ENCODE assay signal across 10 cellular contexts in genomic region chr19:3479819-3480215, GRCh38. TPM values are rescaled to one million over a fixed set of nuclear protein-coding genes. Genes with fewer than 3 reads are reported as not detected.
DNase-seq lines count a peak whose midpoint lies in the region; ATAC-seq, FAIRE-seq and TF ChIP-seq lines count a peak whose summit lies in the region.
"Had no signal": no experiment of that assay in that cellular context is flagged by ENCODE, and none has a peak within 500 bp of the region (broad histone marks: within the 10 kb centered on the region; RNA-seq: fewer than 3 reads in every experiment).

No MANE protein-coding gene starts in this region.

- no peaks in the 10 kb centered on the region for H3K36me3 ChIP-seq in GM12878 (ENCODE audit: control insufficient read depth in 2 of 2, insufficient read depth in 2 of 2, low read length in 1 of 2)

- H3K27ac Mint-ChIP-seq in natural killer cell treated with Interleukin-12 subunit alpha and Interleukin-12 subunit beta and Interleukin-15 and Interleukin-18, amount 100 ng/mL, for 72 hours = no peak overlapping the region

- SMC1A ChIA-PET in GM12878 (lab: Charles Lee; ENCODE audit: uncharacterized antibody, unreplicated experiment) = no interaction called here

- no peak for TF ChIP-seq EP300 in GM12878 (IDR thresholded peaks at IDR 0.05; ENCODE audit: borderline replicate concordance in 1 of 2, control insufficient read depth in 1 of 2, low read depth in 2 of 2, low read length in 2 of 2)

- TF ChIP-seq RAD21 in GM12878 (IDR thresholded peaks at IDR 0.05; ENCODE audit: insufficient read depth, low read depth, low read length) = no peak

- H3K27me3 Mint-ChIP-seq in natural killer cell treated with Interleukin-12 subunit alpha and Interleukin-12 subunit beta and Interleukin-15 and Interleukin-18, amount 100 ng/mL, for 72 hours = no peaks in the 10 kb centered on the region

- H3K36me3 Mint-ChIP-seq in natural killer cell treated with Interleukin-12 subunit alpha and Interleukin-12 subunit beta and Interleukin-15 and Interleukin-18, amount 100 ng/mL, for 72 hours = no peaks in the 10 kb centered on the region

- in situ Hi-C loops in GM12878 (cut with MboI) = no loop called here

- H3K4me2 ChIP-seq in GM12878 (ENCODE audit: control insufficient read depth, insufficient read depth) = no peak overlapping the region

- peak; percentile 14 for DNase-seq in NK-92 treated with Interleukin-12 subunit alpha and Interleukin-12 subunit beta, amount 100 ng/mL, for 24 hours (lab: John Stamatoyannopoulos, UW)
- DNase-seq in NK-92 (lab: John Stamatoyannopoulos, UW; ENCODE audit: unreplicated experiment) (no peak), NCI-H146 treated with DMSO at 0.1 percent for 48 hours (lab: John Stamatoyannopoulos, UW; ENCODE audit: unreplicated experiment) (peak; percentile 32), GM12878 (ENCODE audit: low read depth, low spot score) (no peak), MV-4-11 (lab: John Stamatoyannopoulos, UW) (no peak), NCI-H1694 treated with DMSO at 0.1 percent for 48 hours (lab: John Stamatoyannopoulos, UW) (no peak)
- no peak for DNase-seq in natural killer cell treated with Interleukin-12 subunit alpha and Interleukin-12 subunit beta and Interleukin-15 and Interleukin-18, amount 100 ng/mL, for 72 hours (ENCODE audit: low spot score)
- DNase-seq: NCI-H1436 treated with DMSO at 0.1 percent for 48 hours had no signal

- no peaks in the 10 kb centered on the region for H3K9me3 Mint-ChIP-seq in natural killer cell treated with Interleukin-12 subunit alpha and Interleukin-12 subunit beta and Interleukin-15 and Interleukin-18, amount 100 ng/mL, for 72 hours

- TF ChIP-seq CTCF in GM12878 (IDR thresholded peaks at IDR 0.05 in 2 of 3, conservative IDR thresholded peaks at IDR 0.05 in 1 of 3; ENCODE audit: control insufficient read depth in 2 of 3, extremely low read depth in 1 of 3, insufficient read depth in 1 of 3, low read depth in 3 of 3, low read length in 3 of 3) = no peak

- POLR2A ChIA-PET in GM12878 (lab: Charles Lee) = no interaction called here

- H3K4me3 Mint-ChIP-seq in natural killer cell treated with Interleukin-12 subunit alpha and Interleukin-12 subunit beta and Interleukin-15 and Interleukin-18, amount 100 ng/mL, for 72 hours = no peak overlapping the region

- H3K27me3 ChIP-seq in GM12878 (replicated peaks in 1 of 2; ENCODE audit: control insufficient read depth in 2 of 2, insufficient read depth in 2 of 2, low read length in 1 of 2) = peaks cover 0 to 2% of the 10 kb centered on the region in 2 experiments; a peak in 3 of 4 replicates

- WGBS in GM12878 (ENCODE audit: insufficient coverage, insufficient replicate concordance, low lambda C conversion rate, missing lambda C conversion rate) = 40% methylated on average over 5 of the region's 10 CpGs

- CTCF ChIA-PET in GM12878 (lab: Yijun Ruan, JAX) = interaction anchor here (0.7 to 2.1 kb wide), 3 partner anchors 10 to 175 kb away, joined by 3 to 9 read pairs (median 6); no protein-coding TSS in a partner anchor

- no peak for FAIRE-seq in GM12878 (lab: Jason Lieb, UNC)

- no peaks in the 10 kb centered on the region for H3K79me2 ChIP-seq in GM12878 (ENCODE audit: control insufficient read depth, insufficient read depth, low read length)

- no peaks in the 10 kb centered on the region for H4K20me1 ChIP-seq in GM12878 (ENCODE audit: control insufficient read depth, insufficient read depth)

- H3K27ac ChIP-seq in GM12878 (ENCODE audit: control insufficient read depth, insufficient read depth) = no peak overlapping the region

- TF ChIP-seq POLR2A in GM12878 (IDR thresholded peaks at IDR 0.05; ENCODE audit: low read depth, low read length) = no peak

- ATAC-seq in GM12878 (peak; percentile 69), GM21381 (IDR thresholded peaks at IDR 0.05; ENCODE audit: unreplicated experiment) (no peak)
- peak; percentile 29 to 52 for ATAC-seq in natural killer cell treated with Interleukin-12 subunit alpha and Interleukin-12 subunit beta and Interleukin-15 and Interleukin-18, amount 100 ng/mL, for 72 hours

- RAD21 ChIA-PET in GM12878 (lab: Charles Lee; ENCODE audit: unreplicated experiment) = interaction anchor here (1.0 kb wide), 1 partner anchor 204 kb away, joined by 4 read pairs; no protein-coding TSS in a partner anchor

- H3K4me1 ChIP-seq in GM12878 (ENCODE audit: control insufficient read depth, insufficient read depth, low read length) = no peaks in the 10 kb centered on the region

- no peak overlapping the region for H2AFZ ChIP-seq in GM12878 (ENCODE audit: control insufficient read depth, low read depth, low read length)

- no peak overlapping the region for H3K9ac ChIP-seq in GM12878 (ENCODE audit: control insufficient read depth, insufficient read depth, low read length)

- no peaks in the 10 kb centered on the region; the same call in 2 of the 3 replicates for H3K9me3 ChIP-seq in GM12878 (replicated peaks; ENCODE audit: control insufficient read depth, insufficient read depth, low read length)

- no peak overlapping the region for H3K4me3 ChIP-seq in GM12878

- H3K4me1 Mint-ChIP-seq in natural killer cell treated with Interleukin-12 subunit alpha and Interleukin-12 subunit beta and Interleukin-15 and Interleukin-18, amount 100 ng/mL, for 72 hours (ENCODE audit: low read depth in 2 of 2) = peaks cover 17 to 20% of the 10 kb centered on the region in 2 donors

- intact Hi-C loops in GM12878 (cut with micrococcal nuclease; ENCODE audit: unreplicated experiment) = no loop called here

- BruUV-seq in GM12878 (replicated peaks; lab: Mats Ljungman, UMichigan) = no TSS peak

RNA-seq across cellular contexts. Expression of gene SMIM24, which starts 0.5 kb away (rescaled TPM):
- not detected in 2 replicates for total RNA-seq in GM12878 (2013; cell fraction: nucleolus; rRNA removed)
- total RNA-seq in GM12878 (2014; rRNA removed) (0.17 TPM in 1 of 2 replicates, not detected in the other), GM12878 (2014; rRNA removed; fragmentation: Illumina TruSeq; extraction: Trizol) (0.41 TPM in 1 of 2 replicates, not detected in the other), GM12878 (2021) (0.36 TPM in 1 of 2 replicates, not detected in the other)
- polyA plus RNA-seq in GM12878 (2011; ENCODE audit: low read depth) = 2.4 TPM
- polyA plus RNA-seq in GM12878 (2011; rRNA removed) (0.22 TPM in 1 of 2 replicates, not detected in the other), GM12878 (2014; fragmentation: Illumina TruSeq; extraction: Trizol) (0.24 TPM in 1 of 2 replicates, not detected in the other), GM12878 (2014; fragmentation: Nextera tagmentation; extraction: Ambion mirVana) (under 1 TPM; 0.14 to 0.44 TPM), GM12878 (2014; rRNA removed) (not detected in 2 replicates), GM12878 (2016; fragmentation: Nextera tagmentation; extraction: Ambion mirVana) (not detected)
- polyA plus RNA-seq in GM12878 (2011; cell fraction: cytosol; rRNA removed) = 0.22 and 0.49 TPM in 2 replicates
- polyA plus RNA-seq in GM12878 (2011; cell fraction: nucleus; rRNA removed) = 0.21 TPM in 1 of 2 replicates, not detected in the other
- polyA plus RNA-seq in GM12878 (2012) = 0.76 and 0.87 TPM in 2 replicates
- polyA minus RNA-seq in GM12878 (2011; rRNA and poly(A)+ RNA removed) = not detected in 2 replicates
- not detected in 2 replicates for polyA minus RNA-seq in GM12878 (2011; cell fraction: cytosol; rRNA and poly(A)+ RNA removed)
- polyA minus RNA-seq in GM12878 (2011; cell fraction: nucleus; rRNA and poly(A)+ RNA removed) = not detected in 2 replicates
- total RNA-seq in natural killer cell treated with Interleukin-12 subunit alpha and Interleukin-12 subunit beta and Interleukin-15 and Interleukin-18, amount 100 ng/mL, for 72 hours = under 1 TPM in 1 of 2 donors, not detected in 1; 0.62 TPM
- total RNA-seq: fibroblast of villous mesenchyme had no signal

RNA-seq across cellular contexts. Expression of gene SMIM44, which starts 3.4 kb away (rescaled TPM):
- not detected in 2 replicates for total RNA-seq in GM12878 (2013; cell fraction: nucleolus; rRNA removed)
- total RNA-seq in GM12878 (2014; rRNA removed) (not detected in 2 replicates), GM12878 (2014; rRNA removed; fragmentation: Illumina TruSeq; extraction: Trizol) (not detected in 2 replicates), GM12878 (2021) (not detected in 2 replicates)
- polyA plus RNA-seq in GM12878 (2011; ENCODE audit: low read depth) = not detected
- polyA plus RNA-seq in GM12878 (2011; rRNA removed) (not detected in 2 replicates), GM12878 (2014; fragmentation: Illumina TruSeq; extraction: Trizol) (not detected in 2 replicates), GM12878 (2014; fragmentation: Nextera tagmentation; extraction: Ambion mirVana) (not detected), GM12878 (2014; rRNA removed) (not detected in 2 replicates), GM12878 (2016; fragmentation: Nextera tagmentation; extraction: Ambion mirVana) (not detected)
- polyA plus RNA-seq in GM12878 (2011; cell fraction: cytosol; rRNA removed) = not detected in 2 replicates
- not detected in 2 replicates for polyA plus RNA-seq in GM12878 (2011; cell fraction: nucleus; rRNA removed)
- polyA plus RNA-seq in GM12878 (2012) = not detected in 2 replicates
- polyA minus RNA-seq in GM12878 (2011; rRNA and poly(A)+ RNA removed) = not detected in 2 replicates
- not detected in 2 replicates for polyA minus RNA-seq in GM12878 (2011; cell fraction: cytosol; rRNA and poly(A)+ RNA removed)
- not detected in 2 replicates for polyA minus RNA-seq in GM12878 (2011; cell fraction: nucleus; rRNA and poly(A)+ RNA removed)
- total RNA-seq in natural killer cell treated with Interleukin-12 subunit alpha and Interleukin-12 subunit beta and Interleukin-15 and Interleukin-18, amount 100 ng/mL, for 72 hours = not detected
- total RNA-seq: fibroblast of villous mesenchyme had no signal

RNA-seq across cellular contexts. Expression of gene DOHH, which starts 20.7 kb away (rescaled TPM):
- 3.1 and 3.9 TPM in 2 replicates for total RNA-seq in GM12878 (2013; cell fraction: nucleolus; rRNA removed)
- 20.2 and 25.4 TPM in 2 replicates for total RNA-seq in GM12878 (2014; rRNA removed)
- total RNA-seq in GM12878 (2014; rRNA removed; fragmentation: Illumina TruSeq; extraction: Trizol) = 2.6 and 3.0 TPM in 2 replicates
- total RNA-seq in GM12878 (2021) = 17.7 and 19.3 TPM in 2 replicates
- 2.6 TPM for polyA plus RNA-seq in GM12878 (2011; ENCODE audit: low read depth)
- polyA plus RNA-seq in GM12878 (2011; rRNA removed) = 1.8 and 4.0 TPM in 2 replicates
- polyA plus RNA-seq in GM12878 (2011; cell fraction: cytosol; rRNA removed) = 6.4 and 14.7 TPM in 2 replicates
- 6.1 and 11.3 TPM in 2 replicates for polyA plus RNA-seq in GM12878 (2011; cell fraction: nucleus; rRNA removed)
- 10.7 and 13.5 TPM in 2 replicates for polyA plus RNA-seq in GM12878 (2012)
- 0.22 and 0.48 TPM in 2 replicates for polyA plus RNA-seq in GM12878 (2014; fragmentation: Illumina TruSeq; extraction: Trizol)
- under 1 TPM; 0.11 to 0.38 TPM for polyA plus RNA-seq in GM12878 (2014; fragmentation: Nextera tagmentation; extraction: Ambion mirVana)
- 19.7 and 24.6 TPM in 2 replicates for polyA plus RNA-seq in GM12878 (2014; rRNA removed)
- 10 to 100 TPM; 23.5 to 28.6 TPM for polyA plus RNA-seq in GM12878 (2016; fragmentation: Nextera tagmentation; extraction: Ambion mirVana)
- polyA minus RNA-seq in GM12878 (2011; rRNA and poly(A)+ RNA removed) = 1.2 and 4.4 TPM in 2 replicates
- polyA minus RNA-seq in GM12878 (2011; cell fraction: cytosol; rRNA and poly(A)+ RNA removed) = 4.1 and 5.2 TPM in 2 replicates
- 2.8 and 4.8 TPM in 2 replicates for polyA minus RNA-seq in GM12878 (2011; cell fraction: nucleus; rRNA and poly(A)+ RNA removed)
- total RNA-seq in natural killer cell treated with Interleukin-12 subunit alpha and Interleukin-12 subunit beta and Interleukin-15 and Interleukin-18, amount 100 ng/mL, for 72 hours = 10 to 100 TPM; 16.1 to 28.6 TPM

RNA-seq across cellular contexts. Expression of gene FZR1, which starts 26.3 kb away (rescaled TPM):
- total RNA-seq in GM12878 (2013; cell fraction: nucleolus; rRNA removed) = 36.7 and 46.1 TPM in 2 replicates
- total RNA-seq in GM12878 (2014; rRNA removed) = 30.6 and 35.1 TPM in 2 replicates
- 9.6 and 12.3 TPM in 2 replicates for total RNA-seq in GM12878 (2014; rRNA removed; fragmentation: Illumina TruSeq; extraction: Trizol)
- total RNA-seq in GM12878 (2021) = 42.8 and 44.2 TPM in 2 replicates
- polyA plus RNA-seq in GM12878 (2011; ENCODE audit: low read depth) = 8.7 TPM
- 13.0 and 28.1 TPM in 2 replicates for polyA plus RNA-seq in GM12878 (2011; rRNA removed)
- polyA plus RNA-seq in GM12878 (2011; cell fraction: cytosol; rRNA removed) = 28.1 and 37.0 TPM in 2 replicates
- polyA plus RNA-seq in GM12878 (2011; cell fraction: nucleus; rRNA removed) = 131 and 138 TPM in 2 replicates
- 25.6 and 34.9 TPM in 2 replicates for polyA plus RNA-seq in GM12878 (2012)
- 2.2 and 15.4 TPM in 2 replicates for polyA plus RNA-seq in GM12878 (2014; fragmentation: Illumina TruSeq; extraction: Trizol)
- polyA plus RNA-seq in GM12878 (2014; fragmentation: Nextera tagmentation; extraction: Ambion mirVana) = under 1 TPM; 0.11 to 0.55 TPM
- 30.8 and 46.7 TPM in 2 replicates for polyA plus RNA-seq in GM12878 (2014; rRNA removed)
- 10 to 100 TPM; 33.5 to 36.2 TPM for polyA plus RNA-seq in GM12878 (2016; fragmentation: Nextera tagmentation; extraction: Ambion mirVana)
- polyA minus RNA-seq in GM12878 (2011; rRNA and poly(A)+ RNA removed) = 17.0 and 37.1 TPM in 2 replicates
- polyA minus RNA-seq in GM12878 (2011; cell fraction: cytosol; rRNA and poly(A)+ RNA removed) = 20.7 and 28.9 TPM in 2 replicates
- 23.3 and 26.6 TPM in 2 replicates for polyA minus RNA-seq in GM12878 (2011; cell fraction: nucleus; rRNA and poly(A)+ RNA removed)
- 10 to 100 TPM; 51.4 to 63.0 TPM for total RNA-seq in natural killer cell treated with Interleukin-12 subunit alpha and Interleukin-12 subunit beta and Interleukin-15 and Interleukin-18, amount 100 ng/mL, for 72 hours

RNA-seq across cellular contexts. Expression of gene TEKTIP1, which starts 59.2 kb away (rescaled TPM):
- total RNA-seq in GM12878 (2013; cell fraction: nucleolus; rRNA removed) = not detected in 2 replicates
- not detected in 2 replicates for total RNA-seq in GM12878 (2014; rRNA removed)
- not detected in 2 replicates for total RNA-seq in GM12878 (2014; rRNA removed; fragmentation: Illumina TruSeq; extraction: Trizol)
- total RNA-seq in GM12878 (2021) = 1.7 and 2.6 TPM in 2 replicates
- not detected for polyA plus RNA-seq in GM12878 (2011; ENCODE audit: low read depth)
- 0.18 TPM in 1 of 2 replicates, not detected in the other for polyA plus RNA-seq in GM12878 (2011; rRNA removed)
- 0.10 and 0.25 TPM in 2 replicates for polyA plus RNA-seq in GM12878 (2011; cell fraction: cytosol; rRNA removed)
- 5.2 and 5.7 TPM in 2 replicates for polyA plus RNA-seq in GM12878 (2011; cell fraction: nucleus; rRNA removed)
- polyA plus RNA-seq in GM12878 (2012) = 0.62 and 1.1 TPM in 2 replicates
- polyA plus RNA-seq in GM12878 (2014; fragmentation: Illumina TruSeq; extraction: Trizol) = not detected in 2 replicates
- polyA plus RNA-seq in GM12878 (2014; fragmentation: Nextera tagmentation; extraction: Ambion mirVana) = not detected
- polyA plus RNA-seq in GM12878 (2014; rRNA removed) = 0.69 and 1.1 TPM in 2 replicates
- under 1 TPM; 0.45 to 0.60 TPM for polyA plus RNA-seq in GM12878 (2016; fragmentation: Nextera tagmentation; extraction: Ambion mirVana)
- polyA minus RNA-seq in GM12878 (2011; rRNA and poly(A)+ RNA removed) = not detected in 2 replicates
- not detected in 2 replicates for polyA minus RNA-seq in GM12878 (2011; cell fraction: cytosol; rRNA and poly(A)+ RNA removed)
- polyA minus RNA-seq in GM12878 (2011; cell fraction: nucleus; rRNA and poly(A)+ RNA removed) = 0.77 TPM in 1 of 2 replicates, not detected in the other
- 1 to 10 TPM; 3.3 to 4.4 TPM for total RNA-seq in natural killer cell treated with Interleukin-12 subunit alpha and Interleukin-12 subunit beta and Interleukin-15 and Interleukin-18, amount 100 ng/mL, for 72 hours
- total RNA-seq: fibroblast of villous mesenchyme had no signal

Comparison
In these comparisons a context has a peak if more than half of its experiments do, and no peak if none do; other contexts are left out.
1. DNase-seq: peak in NK-92 treated with Interleukin-12 subunit alpha and Interleukin-12 subunit beta, amount 100 ng/mL, for 24 hours (single experiment) and NCI-H146 treated with DMSO at 0.1 percent for 48 hours (single experiment); none in NK-92 (single experiment), GM12878 (single experiment), natural killer cell treated with Interleukin-12 subunit alpha and Interleukin-12 subunit beta and Interleukin-15 and Interleukin-18, amount 100 ng/mL, for 72 hours (single experiment), MV-4-11 (single experiment) and NCI-H1694 treated with DMSO at 0.1 percent for 48 hours (single experiment).